8 cellular contexts compared by ENCODE assay signal in genomic region chr5:144191998-144192397, GRCh38. TPM values are rescaled to one million over a fixed set of nuclear protein-coding genes. Genes with fewer than 3 reads are reported as not detected.
DNase-seq lines count a peak whose midpoint lies in the region; ATAC-seq, FAIRE-seq and TF ChIP-seq lines count a peak whose summit lies in the region.

No MANE protein-coding gene starts in this region.

- peak; percentile 93 for FAIRE-seq in GM12891 (lab: Jason Lieb, UNC)

- no peak overlapping the region for H3K4me3 ChIP-seq in NB4 (ENCODE audit: low read depth, low read length)
- H3K4me3 ChIP-seq in tibial nerve = no peak overlapping the region
- H3K4me3 ChIP-seq in gastroesophageal sphincter = no peak overlapping the region

- DNase-seq in Ammon's horn (ENCODE audit: low spot score) (peak; percentile 43), GM12891 (ENCODE audit: insufficient read length, low spot score) (peak; percentile 31), NB4 (ENCODE audit: low read depth) (peak; percentile 81), hepatic stellate cell (ENCODE audit: low spot score) (peak; percentile 32), tibial nerve (ENCODE audit: low spot score in 2 of 2) (no peak)

- H3K27ac ChIP-seq in tibial nerve (no peak overlapping the region), gastroesophageal sphincter (no peak overlapping the region)

- H3K27ac Mint-ChIP-seq in activated T-helper 17 cell treated with anti-CD3 and anti-CD28 coated beads, Interleukin-2, amount 50 U/mL, for 72 hours = no peak overlapping the region

- H3K4me1 Mint-ChIP-seq in activated T-helper 17 cell treated with anti-CD3 and anti-CD28 coated beads, Interleukin-2, amount 50 U/mL, for 72 hours = peaks cover 26% of the 10 kb centered on the region

- H3K36me3 ChIP-seq in tibial nerve = no peaks in the 10 kb centered on the region
- H3K36me3 ChIP-seq in gastroesophageal sphincter = no peaks in the 10 kb centered on the region

- TF ChIP-seq CTCF in NB4 (IDR thresholded peaks at IDR 0.05; ENCODE audit: low read depth, low read length) (peak; percentile 37), tibial nerve (IDR thresholded peaks at IDR 0.05) (peak in 3 of 5 experiments; percentile 10 to 46 (median 17)), gastroesophageal sphincter (IDR thresholded peaks at IDR 0.05) (peak in 1 of 4 experiments; percentile 35)

- 21 to 26% methylated on average over 3 of the region's 3 CpGs for WGBS in tibial nerve, 2 donors
- 29 to 31% methylated on average over 2 to 3 of the region's 3 CpGs for WGBS in gastroesophageal sphincter (ENCODE audit: low coverage in 1 of 2), 2 donors

- H3K9me3 ChIP-seq in tibial nerve = no peaks in the 10 kb centered on the region
- no peaks in the 10 kb centered on the region for H3K9me3 ChIP-seq in gastroesophageal sphincter

- H3K4me3 Mint-ChIP-seq in activated T-helper 17 cell treated with anti-CD3 and anti-CD28 coated beads, Interleukin-2, amount 50 U/mL, for 72 hours = no peak overlapping the region

- TF ChIP-seq EP300 in tibial nerve (IDR thresholded peaks at IDR 0.05) (no peak), gastroesophageal sphincter (IDR thresholded peaks at IDR 0.05) (no peak)

- no peaks in the 10 kb centered on the region for H3K36me3 Mint-ChIP-seq in activated T-helper 17 cell treated with anti-CD3 and anti-CD28 coated beads, Interleukin-2, amount 50 U/mL, for 72 hours (ENCODE audit: low read depth)

- H3K9me3 Mint-ChIP-seq in activated T-helper 17 cell treated with anti-CD3 and anti-CD28 coated beads, Interleukin-2, amount 50 U/mL, for 72 hours = no peaks in the 10 kb centered on the region

- ATAC-seq in HG02610 (IDR thresholded peaks at IDR 0.05; ENCODE audit: unreplicated experiment) = peak; percentile 97
- peak; percentile 57 for ATAC-seq in activated T-helper 17 cell treated with anti-CD3 and anti-CD28 coated beads, Interleukin-2, amount 50 U/mL, for 72 hours (replicated peaks)
- ATAC-seq in gastroesophageal sphincter = no peak

- TF ChIP-seq POLR2A in GM12891 (IDR thresholded peaks at IDR 0.05; ENCODE audit: low read depth, low read length) = no peak
- no peak for TF ChIP-seq POLR2A in NB4 (IDR thresholded peaks at IDR 0.05; ENCODE audit: extremely low read depth, insufficient read length)
- TF ChIP-seq POLR2A in tibial nerve (IDR thresholded peaks at IDR 0.05) = no peak
- TF ChIP-seq POLR2A in gastroesophageal sphincter (IDR thresholded peaks at IDR 0.05) = no peak

- H3K27me3 Mint-ChIP-seq in activated T-helper 17 cell treated with anti-CD3 and anti-CD28 coated beads, Interleukin-2, amount 50 U/mL, for 72 hours = no peaks in the 10 kb centered on the region

- H3K27me3 ChIP-seq in tibial nerve (peaks cover 0 to 4% of the 10 kb centered on the region in 2 donors), gastroesophageal sphincter (peaks cover 7% of the 10 kb centered on the region)

- H3K4me1 ChIP-seq in tibial nerve (peaks cover 0 to 17% (median 5%) of the 10 kb centered on the region in 4 donors), gastroesophageal sphincter (peaks cover 2 to 12% (median 3%) of the 10 kb centered on the region in 3 donors)

TF ChIP-seq in GM12891, 5 proteins besides CTCF, POLR2A, EP300 and RAD21:
- TF ChIP-seq POU2F2 (IDR thresholded peaks at IDR 0.05; ENCODE audit: low read depth, low read length) = no peak
- TF ChIP-seq TAF1 (IDR thresholded peaks at IDR 0.05; ENCODE audit: low read depth, low read length) = no peak
- TF ChIP-seq PAX5 (IDR thresholded peaks at IDR 0.05; ENCODE audit: insufficient read depth, low read length, severe bottlenecking) = no peak
- TF ChIP-seq SPI1 (IDR thresholded peaks at IDR 0.05; ENCODE audit: low read depth, low read length) = no peak
- no peak for TF ChIP-seq POLR2AphosphoS5 (IDR thresholded peaks at IDR 0.05; ENCODE audit: low read depth, low read length)
TF ChIP-seq in GM12891: peak in this region for 0.

RNA-seq across cellular contexts. Expression of gene KCTD16, which starts 21.3 kb away (rescaled TPM):
- 0.08 TPM for polyA plus RNA-seq in GM12891 (2012; ENCODE audit: low read depth, missing spikeins)
- under 1 TPM; 0.11 to 0.40 TPM for total RNA-seq in activated T-helper 17 cell treated with anti-CD3 and anti-CD28 coated beads, Interleukin-2, amount 50 U/mL, for 72 hours
- total RNA-seq in tibial nerve = under 1 TPM; under 0.01 to 0.44 (median 0.41) TPM
- total RNA-seq in gastroesophageal sphincter = under 1 TPM in 3 of 4 donors, not detected in 1; 0.05 to 0.13 (median 0.12) TPM

RNA-seq across cellular contexts. Expression of gene YIPF5, which starts 21.5 kb away (rescaled TPM):
- polyA plus RNA-seq in GM12891 (2012; ENCODE audit: low read depth, missing spikeins) = 16.8 TPM
- 10 to 100 TPM; 51.4 to 52.0 TPM for total RNA-seq in activated T-helper 17 cell treated with anti-CD3 and anti-CD28 coated beads, Interleukin-2, amount 50 U/mL, for 72 hours
- total RNA-seq in tibial nerve = 10 to 100 TPM; 19.5 to 35.6 (median 31.6) TPM
- 10 to 100 TPM; 28.0 to 42.3 (median 34.8) TPM for total RNA-seq in gastroesophageal sphincter

Comparison
In these comparisons a context has a peak if more than half of its experiments do, and no peak if none do; other contexts are left out.
1. DNase-seq: peak in Ammon's horn (single experiment), GM12891 (single experiment), NB4 (single experiment) and hepatic stellate cell (single experiment); none in tibial nerve (0 of 2).